Comparison of ENCODE assay signal across 7 cellular contexts in genomic region chr19:55005684-55006488, GRCh38. TPM values are rescaled to one million over a fixed set of nuclear protein-coding genes. Genes with fewer than 3 reads are reported as not detected.
A peak's percentile ranks its signal among the peaks of the same experiment; 100 is the strongest.
DNase-seq lines count a peak whose midpoint lies in the region; ATAC-seq and TF ChIP-seq lines count a peak whose summit lies in the region.

No MANE protein-coding gene starts in this region.

- DNase-seq in Karpas-422 = peak; percentile 98
- DNase-seq in SKM-1 treated with dmso at 0.1 percent for 144 hours (lab: John Stamatoyannopoulos, UW; ENCODE audit: unreplicated experiment) = peak; percentile 43
- peak; percentile 26 for DNase-seq in activated naive CD8-positive, alpha-beta T cell treated with anti-CD3 and anti-CD28 coated beads, Interleukin-2, amount 50 U/mL, for 24 hours
- peak; percentile 90 to 94 (median 91) for DNase-seq in immature natural killer cell
- DNase-seq in stimulated activated CD4-positive, alpha-beta T cell treated with anti-CD3 and anti-CD28 coated beads, Interleukin-4, amount 100 ng/mL, for 1 hour = peak; percentile 20

- peak overlapping the region; percentile 65 for H3K4me3 ChIP-seq in Karpas-422 (ENCODE audit: low read length)

- H3K4me3 Mint-ChIP-seq in activated naive CD8-positive, alpha-beta T cell treated with anti-CD3 and anti-CD28 coated beads, Interleukin-2, amount 50 U/mL, for 24 hours = peak overlapping the region; percentile 77
- peak overlapping the region; percentile 82 to 90 (median 85) for H3K4me3 Mint-ChIP-seq in immature natural killer cell

- H3K27ac Mint-ChIP-seq in activated naive CD8-positive, alpha-beta T cell treated with anti-CD3 and anti-CD28 coated beads, Interleukin-2, amount 50 U/mL, for 24 hours = peak overlapping the region; percentile 91
- H3K27ac Mint-ChIP-seq in immature natural killer cell = peak overlapping the region; percentile 87 to 94 (median 88)

- no peaks in the 10 kb centered on the region for H4K20me1 ChIP-seq in Karpas-422 (ENCODE audit: insufficient read depth, low read depth, low read length)

- H3K4me1 ChIP-seq in Karpas-422 (ENCODE audit: low read length) = peaks cover 6% of the 10 kb centered on the region

- H3K9me3 ChIP-seq in Karpas-422 (ENCODE audit: low read length) = peaks cover 15% of the 10 kb centered on the region

- H3K27ac ChIP-seq in Karpas-422 (ENCODE audit: low read length) = no peak overlapping the region

- peaks cover 8% of the 10 kb centered on the region for H3K79me2 ChIP-seq in Karpas-422 (ENCODE audit: low read length)

- peak; percentile 70 for TF ChIP-seq POLR2A in GM19099 (IDR thresholded peaks at IDR 0.05; ENCODE audit: extremely low read depth, insufficient read length, low read depth)

- peaks cover 11% of the 10 kb centered on the region for H3K4me1 Mint-ChIP-seq in activated naive CD8-positive, alpha-beta T cell treated with anti-CD3 and anti-CD28 coated beads, Interleukin-2, amount 50 U/mL, for 24 hours
- peaks cover 46 to 52% of the 10 kb centered on the region in 2 donors for H3K4me1 Mint-ChIP-seq in immature natural killer cell

- no peaks in the 10 kb centered on the region for H3K9me2 ChIP-seq in Karpas-422 (replicated peaks; ENCODE audit: insufficient read depth, low read length)

- H3K27me3 ChIP-seq in Karpas-422 (ENCODE audit: low read length) = no peaks in the 10 kb centered on the region

- H2AFZ ChIP-seq in Karpas-422 (ENCODE audit: low read length) = peak overlapping the region; percentile 79; the same call in 1 of the 2 replicates

- peak; percentile 72 for ATAC-seq in activated naive CD8-positive, alpha-beta T cell treated with anti-CD3 and anti-CD28 coated beads, Interleukin-2, amount 50 U/mL, for 24 hours
- ATAC-seq in GM18870 (IDR thresholded peaks at IDR 0.05; ENCODE audit: unreplicated experiment) = no peak

- H3K9ac ChIP-seq in Karpas-422 (ENCODE audit: low read length) = peak overlapping the region; percentile 10; the same call in 1 of the 2 replicates

- peaks cover 52% of the 10 kb centered on the region for H3K9me3 Mint-ChIP-seq in activated naive CD8-positive, alpha-beta T cell treated with anti-CD3 and anti-CD28 coated beads, Interleukin-2, amount 50 U/mL, for 24 hours
- peaks cover 0 to 7% (median 4%) of the 10 kb centered on the region in 6 donors for H3K9me3 Mint-ChIP-seq in immature natural killer cell

- peaks cover 41% of the 10 kb centered on the region for H3K36me3 Mint-ChIP-seq in activated naive CD8-positive, alpha-beta T cell treated with anti-CD3 and anti-CD28 coated beads, Interleukin-2, amount 50 U/mL, for 24 hours (ENCODE audit: low read depth)
- H3K36me3 Mint-ChIP-seq in immature natural killer cell = peaks cover 17 to 43% (median 35%) of the 10 kb centered on the region in 3 donors

- H3K36me3 ChIP-seq in Karpas-422 (ENCODE audit: insufficient read depth, low read length) = peaks cover 13% of the 10 kb centered on the region

- peaks cover 13% of the 10 kb centered on the region for H3K27me3 Mint-ChIP-seq in activated naive CD8-positive, alpha-beta T cell treated with anti-CD3 and anti-CD28 coated beads, Interleukin-2, amount 50 U/mL, for 24 hours
- peaks cover 5 to 11% (median 8%) of the 10 kb centered on the region in 3 donors for H3K27me3 Mint-ChIP-seq in immature natural killer cell (ENCODE audit: low read depth in 3 of 3)

- peak overlapping the region; percentile 51 for H3K4me2 ChIP-seq in Karpas-422 (ENCODE audit: low read depth, low read length, poor library complexity, severe bottlenecking)

RNA-seq across cellular contexts. Expression of gene GP6, which starts 32.2 kb away (rescaled TPM):
- 0.26 TPM in 1 of 2 replicates, not detected in the other for total RNA-seq in Karpas-422 (2014; rRNA removed; shearing (Covaris generic); ENCODE audit: low replicate concordance)
- polyA plus RNA-seq in immature natural killer cell = under 1 TPM in 2 of 3 donors, not detected in 1; 0.64 to 0.78 TPM

RNA-seq across cellular contexts. Expression of gene NLRP2, which starts 39.7 kb away (rescaled TPM):
- total RNA-seq in Karpas-422 (2014; rRNA removed; shearing (Covaris generic); ENCODE audit: low replicate concordance) = 28.2 and 35.0 TPM in 2 replicates
- polyA plus RNA-seq in immature natural killer cell = 10 to 100 TPM in 1 of 3 donors, 1 to 10 TPM in 2; 1.9 to 18.7 (median 4.4) TPM

RNA-seq across cellular contexts. Expression of gene RDH13, which starts 57.1 kb away (rescaled TPM):
- total RNA-seq in Karpas-422 (2014; rRNA removed; shearing (Covaris generic); ENCODE audit: low replicate concordance) = 16.4 and 23.8 TPM in 2 replicates
- 10 to 100 TPM in 1 of 3 donors, 1 to 10 TPM in 2; 4.2 to 17.0 (median 4.5) TPM for polyA plus RNA-seq in immature natural killer cell

RNA-seq across cellular contexts. Expression of gene NLRP7, which starts 58.6 kb away (rescaled TPM):
- 0.11 and 0.18 TPM in 2 replicates for total RNA-seq in Karpas-422 (2014; rRNA removed; shearing (Covaris generic); ENCODE audit: low replicate concordance)
- polyA plus RNA-seq in immature natural killer cell = 1 to 10 TPM in 1 of 3 donors, under 1 TPM in 1, not detected in 1; 0.27 to 2.0 TPM

Comparison
In these comparisons a context has a peak if more than half of its experiments do, and no peak if none do; other contexts are left out.
1. DNase-seq: peak in every context shown above with its lines; median percentile 98 in Karpas-422; 91 in immature natural killer cell; 43 in SKM-1 treated with dmso at 0.1 percent for 144 hours; 26 in activated naive CD8-positive, alpha-beta T cell treated with anti-CD3 and anti-CD28 coated beads, Interleukin-2, amount 50 U/mL, for 24 hours; 20 in stimulated activated CD4-positive, alpha-beta T cell treated with anti-CD3 and anti-CD28 coated beads, Interleukin-4, amount 100 ng/mL, for 1 hour.